In the genomic region with DNA sequence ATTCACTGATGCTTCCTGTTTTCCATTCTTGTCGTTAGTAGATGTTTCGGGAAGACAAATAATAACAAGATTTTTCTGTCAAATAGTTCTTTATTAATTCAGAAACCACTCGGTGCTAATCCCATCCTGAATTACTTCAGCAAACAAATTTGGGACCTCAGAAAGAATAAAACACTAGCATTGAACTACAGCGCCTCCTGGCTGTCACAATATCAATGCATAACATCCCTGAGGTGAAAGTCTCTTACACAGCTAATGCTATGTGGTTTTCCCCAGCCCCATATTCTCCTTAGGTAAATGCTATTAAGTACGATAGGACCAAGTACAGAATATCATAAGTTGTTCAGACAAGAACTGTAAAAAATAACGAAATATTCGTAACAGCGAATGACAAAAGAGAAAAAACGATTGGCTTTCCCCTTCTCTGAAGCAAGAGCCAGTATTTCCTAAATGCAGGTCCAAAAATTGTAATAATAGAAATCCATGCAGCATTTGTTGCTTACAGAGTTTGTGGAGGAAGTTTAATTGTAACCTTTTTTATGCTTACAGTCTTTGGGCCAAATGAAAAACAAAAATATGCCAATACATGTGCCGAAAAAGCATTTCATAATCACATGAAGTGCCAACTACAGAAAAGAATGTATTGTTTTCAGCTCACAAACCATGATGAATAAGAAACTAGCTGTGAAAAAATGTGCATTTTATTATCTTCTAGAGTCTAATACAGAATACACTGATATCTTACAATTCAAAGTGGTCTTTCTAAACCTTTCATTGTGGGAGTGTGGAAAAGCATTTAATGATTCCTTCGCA, we compare ENCODE assay signal across 8 cellular contexts. TPM values are rescaled to one million over a fixed set of nuclear protein-coding genes. Genes with fewer than 3 reads are reported as not detected.
DNase-seq lines count a peak whose midpoint lies in the region; ATAC-seq and TF ChIP-seq lines count a peak whose summit lies in the region.

No MANE protein-coding gene starts in this region.

- H3K27me3 ChIP-seq in DOHH2 (ENCODE audit: control insufficient read depth, low read length): no peaks in the 10 kb centered on the region

- peak; percentile 64 for ATAC-seq in HG03095 (IDR thresholded peaks at IDR 0.05; ENCODE audit: unreplicated experiment)
- ATAC-seq in left ventricle myocardium superior: peak; percentile 18
- no peak for ATAC-seq in GM19397 (IDR thresholded peaks at IDR 0.05; ENCODE audit: unreplicated experiment)
- ATAC-seq in HG02970 (IDR thresholded peaks at IDR 0.05; ENCODE audit: low FRiP score, unreplicated experiment): no peak

- H3K4me3 ChIP-seq in DOHH2 (ENCODE audit: low read length) (no peak overlapping the region), SK-N-MC (no peak overlapping the region)

- H3K9me2 ChIP-seq in DOHH2 (replicated peaks; ENCODE audit: control insufficient read depth, low read length): no peaks in the 10 kb centered on the region

- H3K4me1 ChIP-seq in DOHH2 (ENCODE audit: control insufficient read depth, low read length): peaks cover 9% of the 10 kb centered on the region

- no peaks in the 10 kb centered on the region for H3K9me3 ChIP-seq in DOHH2 (ENCODE audit: control insufficient read depth, insufficient read depth, low read length)
- no peaks in the 10 kb centered on the region for H3K9me3 ChIP-seq in SK-N-MC (ENCODE audit: low read depth, low read length)

- no peaks in the 10 kb centered on the region for H4K20me1 ChIP-seq in DOHH2 (ENCODE audit: control insufficient read depth, insufficient read depth, low read depth, low read length)

- intact Hi-C loops in left ventricle myocardium superior (cut with micrococcal nuclease): loop anchor here (5.0 kb wide), 2 partner anchors 74 to 299 kb away; no protein-coding TSS in a partner anchor

- no peak overlapping the region for H3K4me2 ChIP-seq in DOHH2 (ENCODE audit: low read length)

- no peaks in the 10 kb centered on the region for H3K36me3 ChIP-seq in DOHH2 (ENCODE audit: control insufficient read depth, low read length)
- no peaks in the 10 kb centered on the region for H3K36me3 ChIP-seq in SK-N-MC (ENCODE audit: insufficient read depth, low read length)

- H3K79me2 ChIP-seq in DOHH2 (ENCODE audit: control insufficient read depth, low read length): no peaks in the 10 kb centered on the region

- H3K27ac ChIP-seq in DOHH2 (ENCODE audit: low read depth, low read length): no peak overlapping the region
- H3K27ac ChIP-seq in SK-N-MC: peak overlapping the region; percentile 25

- peak; percentile 90 for TF ChIP-seq CTCF in DOHH2 (IDR thresholded peaks at IDR 0.05; ENCODE audit: low read depth, low read length, poor library complexity, severe bottlenecking)

- no peaks in the 10 kb centered on the region for H3F3A ChIP-seq in DOHH2 (ENCODE audit: control insufficient read depth, insufficient read depth)

- DNase-seq in SK-N-MC (ENCODE audit: low read depth, low spot score): peak; percentile 40
- peak; percentile 60 for DNase-seq in activated naive CD4-positive, alpha-beta T cell treated with anti-CD3 and anti-CD28 coated beads, Interleukin-2, amount 50 U/mL, for 16 hours
- no peak for DNase-seq in left ventricle myocardium superior
- peak; percentile 58 for DNase-seq in smooth muscle cell of the brain vasculature (ENCODE audit: low read depth, low spot score)

- H3K9ac ChIP-seq in SK-N-MC (ENCODE audit: insufficient read length): no peak overlapping the region

RNA-seq across cellular contexts. Expression of a gene that starts 47.3 kb away (rescaled TPM):
- 107 TPM for total RNA-seq in left ventricle myocardium superior

Comparison
In these comparisons a context has a peak if more than half of its experiments do, and no peak if none do; other contexts are left out.
1. ATAC-seq: peak in HG03095 (single experiment) and left ventricle myocardium superior (single experiment); none in GM19397 (single experiment) and HG02970 (single experiment).